ENCODE assay signal across 1 cellular context in genomic region chr15:56963126-56963525, GRCh38.
TF ChIP-seq lines count a peak whose summit lies in the region.

No MANE protein-coding gene starts in this region.

TF ChIP-seq in GM23338, 12 proteins besides CTCF, POLR2A, EP300 and RAD21 (continued from another document):
- TF ChIP-seq ETS1 (IDR thresholded peaks at IDR 0.05) (no peak), EZH2 (IDR thresholded peaks at IDR 0.05; ENCODE audit: low read depth, unreplicated experiment) (no peak), ZNF114 (CRISPR knock-in tag; IDR thresholded peaks at IDR 0.05) (no peak), ZNF462 (CRISPR knock-in tag; IDR thresholded peaks at IDR 0.05) (no peak), CREB1 (CRISPR knock-in tag; IDR thresholded peaks at IDR 0.05; ENCODE audit: low read depth) (no peak), POLR2AphosphoS5 (IDR thresholded peaks at IDR 0.05; ENCODE audit: low read depth) (no peak), NANOG (IDR thresholded peaks at IDR 0.05; ENCODE audit: borderline replicate concordance) (no peak)
